ENCODE assay signal across 1 cellular context in the genomic region with DNA sequence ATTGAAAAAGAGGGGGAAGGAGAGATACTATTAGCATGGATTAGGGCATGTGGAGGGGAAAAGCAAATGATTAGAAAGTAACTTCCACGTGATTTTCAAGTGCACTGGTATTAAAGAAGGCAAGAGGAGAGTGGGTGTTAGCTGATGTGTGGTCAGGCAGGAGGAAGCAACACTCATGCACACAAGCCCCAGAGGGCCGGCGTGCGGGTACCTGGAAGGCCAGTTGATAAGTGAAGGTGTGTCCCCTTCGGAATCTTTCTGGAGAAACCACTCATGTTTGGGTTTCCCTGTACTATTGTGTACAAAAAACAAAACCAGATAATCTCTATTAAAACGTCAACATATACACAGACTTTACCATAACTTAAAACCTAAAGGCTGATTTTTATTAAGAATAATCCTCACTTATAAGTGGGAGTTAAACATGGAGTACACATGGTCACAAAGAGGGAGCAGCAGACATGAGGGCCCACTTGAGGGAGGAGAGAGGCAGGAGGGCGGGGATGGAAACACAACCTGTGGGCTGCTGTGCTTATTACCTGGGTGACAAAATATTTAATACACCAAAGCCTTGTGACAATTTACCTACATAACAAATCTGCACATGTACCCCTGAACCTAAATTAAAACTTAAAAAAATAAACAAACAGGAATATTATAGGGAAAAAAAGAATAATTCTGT.
TF ChIP-seq lines count a peak whose summit lies in the region.

No MANE protein-coding gene starts in this region.

TF ChIP-seq in WTC11, 78 proteins besides CTCF, POLR2A, EP300 and RAD21 (continued from another document):
- TF ChIP-seq, protein P1, sequence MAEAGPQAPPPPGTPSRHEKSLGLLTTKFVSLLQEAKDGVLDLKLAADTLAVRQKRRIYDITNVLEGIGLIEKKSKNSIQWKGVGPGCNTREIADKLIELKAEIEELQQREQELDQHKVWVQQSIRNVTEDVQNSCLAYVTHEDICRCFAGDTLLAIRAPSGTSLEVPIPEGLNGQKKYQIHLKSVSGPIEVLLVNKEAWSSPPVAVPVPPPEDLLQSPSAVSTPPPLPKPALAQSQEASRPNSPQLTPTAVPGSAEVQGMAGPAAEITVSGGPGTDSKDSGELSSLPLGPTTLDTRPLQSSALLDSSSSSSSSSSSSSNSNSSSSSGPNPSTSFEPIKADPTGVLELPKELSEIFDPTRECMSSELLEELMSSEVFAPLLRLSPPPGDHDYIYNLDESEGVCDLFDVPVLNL (CRISPR knock-in tag; IDR thresholded peaks at IDR 0.05; ENCODE audit: borderline replicate concordance, low read depth), result no peak
- TF ChIP-seq, protein P2, sequence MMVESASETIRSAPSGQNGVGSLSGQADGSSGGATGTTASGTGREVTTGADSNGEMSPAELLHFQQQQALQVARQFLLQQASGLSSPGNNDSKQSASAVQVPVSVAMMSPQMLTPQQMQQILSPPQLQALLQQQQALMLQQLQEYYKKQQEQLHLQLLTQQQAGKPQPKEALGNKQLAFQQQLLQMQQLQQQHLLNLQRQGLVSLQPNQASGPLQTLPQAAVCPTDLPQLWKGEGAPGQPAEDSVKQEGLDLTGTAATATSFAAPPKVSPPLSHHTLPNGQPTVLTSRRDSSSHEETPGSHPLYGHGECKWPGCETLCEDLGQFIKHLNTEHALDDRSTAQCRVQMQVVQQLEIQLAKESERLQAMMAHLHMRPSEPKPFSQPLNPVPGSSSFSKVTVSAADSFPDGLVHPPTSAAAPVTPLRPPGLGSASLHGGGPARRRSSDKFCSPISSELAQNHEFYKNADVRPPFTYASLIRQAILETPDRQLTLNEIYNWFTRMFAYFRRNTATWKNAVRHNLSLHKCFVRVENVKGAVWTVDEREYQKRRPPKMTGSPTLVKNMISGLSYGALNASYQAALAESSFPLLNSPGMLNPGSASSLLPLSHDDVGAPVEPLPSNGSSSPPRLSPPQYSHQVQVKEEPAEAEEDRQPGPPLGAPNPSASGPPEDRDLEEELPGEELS (CRISPR knock-in tag; IDR thresholded peaks at IDR 0.05), result no peak
- TF ChIP-seq, protein P3, sequence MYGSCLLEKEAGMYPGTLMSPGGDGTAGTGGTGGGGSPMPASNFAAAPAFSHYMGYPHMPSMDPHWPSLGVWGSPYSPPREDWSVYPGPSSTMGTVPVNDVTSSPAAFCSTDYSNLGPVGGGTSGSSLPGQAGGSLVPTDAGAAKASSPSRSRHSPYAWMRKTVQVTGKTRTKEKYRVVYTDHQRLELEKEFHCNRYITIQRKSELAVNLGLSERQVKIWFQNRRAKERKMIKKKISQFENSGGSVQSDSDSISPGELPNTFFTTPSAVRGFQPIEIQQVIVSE (CRISPR knock-in tag; IDR thresholded peaks at IDR 0.05; ENCODE audit: borderline replicate concordance), result no peak
- TF ChIP-seq MXD4 (CRISPR knock-in tag; IDR thresholded peaks at IDR 0.05; ENCODE audit: borderline replicate concordance), result no peak
- no peak for TF ChIP-seq SOX15 (CRISPR knock-in tag; IDR thresholded peaks at IDR 0.05)
- TF ChIP-seq ETV6 (CRISPR knock-in tag; IDR thresholded peaks at IDR 0.05), result no peak
- TF ChIP-seq NR3C1 (CRISPR knock-in tag; conservative IDR thresholded peaks at IDR 0.05; ENCODE audit: low read depth), result no peak
- TF ChIP-seq, protein P4, sequence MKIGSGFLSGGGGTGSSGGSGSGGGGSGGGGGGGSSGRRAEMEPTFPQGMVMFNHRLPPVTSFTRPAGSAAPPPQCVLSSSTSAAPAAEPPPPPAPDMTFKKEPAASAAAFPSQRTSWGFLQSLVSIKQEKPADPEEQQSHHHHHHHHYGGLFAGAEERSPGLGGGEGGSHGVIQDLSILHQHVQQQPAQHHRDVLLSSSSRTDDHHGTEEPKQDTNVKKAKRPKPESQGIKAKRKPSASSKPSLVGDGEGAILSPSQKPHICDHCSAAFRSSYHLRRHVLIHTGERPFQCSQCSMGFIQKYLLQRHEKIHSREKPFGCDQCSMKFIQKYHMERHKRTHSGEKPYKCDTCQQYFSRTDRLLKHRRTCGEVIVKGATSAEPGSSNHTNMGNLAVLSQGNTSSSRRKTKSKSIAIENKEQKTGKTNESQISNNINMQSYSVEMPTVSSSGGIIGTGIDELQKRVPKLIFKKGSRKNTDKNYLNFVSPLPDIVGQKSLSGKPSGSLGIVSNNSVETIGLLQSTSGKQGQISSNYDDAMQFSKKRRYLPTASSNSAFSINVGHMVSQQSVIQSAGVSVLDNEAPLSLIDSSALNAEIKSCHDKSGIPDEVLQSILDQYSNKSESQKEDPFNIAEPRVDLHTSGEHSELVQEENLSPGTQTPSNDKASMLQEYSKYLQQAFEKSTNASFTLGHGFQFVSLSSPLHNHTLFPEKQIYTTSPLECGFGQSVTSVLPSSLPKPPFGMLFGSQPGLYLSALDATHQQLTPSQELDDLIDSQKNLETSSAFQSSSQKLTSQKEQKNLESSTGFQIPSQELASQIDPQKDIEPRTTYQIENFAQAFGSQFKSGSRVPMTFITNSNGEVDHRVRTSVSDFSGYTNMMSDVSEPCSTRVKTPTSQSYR (CRISPR knock-in tag; IDR thresholded peaks at IDR 0.05), result no peak
- no peak for TF ChIP-seq JAZF1 (CRISPR knock-in tag; IDR thresholded peaks at IDR 0.05)
TF ChIP-seq in WTC11: peak in this region for 0.
